In the genomic region with DNA sequence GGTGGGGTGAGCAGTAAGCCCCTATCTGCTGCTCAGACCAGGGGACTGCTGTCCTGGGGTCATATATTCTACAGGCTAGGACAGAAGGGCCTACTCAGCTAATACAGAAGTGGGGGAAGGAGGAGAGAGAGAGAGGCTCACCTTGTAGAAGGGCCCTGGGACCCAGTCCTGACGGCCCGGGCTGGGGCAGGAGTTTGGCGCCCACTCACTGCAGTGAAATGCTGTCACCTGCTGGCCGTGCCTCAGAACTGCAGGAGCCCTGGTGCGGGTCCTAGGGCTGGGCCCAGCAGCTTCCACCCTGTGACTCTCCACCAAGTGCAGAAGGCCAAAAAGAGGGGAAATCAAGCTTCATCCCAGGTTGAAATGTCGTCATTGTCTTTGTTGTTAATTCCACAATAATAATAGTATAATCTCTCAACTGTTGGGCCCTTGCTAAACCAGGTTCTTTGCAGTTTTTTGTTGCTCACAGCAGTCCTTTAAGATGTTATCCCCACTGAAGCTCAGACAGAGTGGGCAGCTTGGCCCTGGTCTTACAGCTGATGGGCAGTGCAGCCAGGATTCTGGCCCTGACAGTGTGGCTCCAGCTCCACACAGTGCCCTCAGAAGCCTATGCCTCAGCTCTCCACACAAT, we compare ENCODE assay signal across 8 cellular contexts. TPM values are rescaled to one million over a fixed set of nuclear protein-coding genes. Genes with fewer than 3 reads are reported as not detected.
DNase-seq lines count a peak whose midpoint lies in the region; ATAC-seq, FAIRE-seq and TF ChIP-seq lines count a peak whose summit lies in the region.

No MANE protein-coding gene starts in this region.

- DNase-seq in HTR-8/SVneo (ENCODE audit: insufficient read length, low spot score): peak; percentile 86
- DNase-seq in RPMI7951 (ENCODE audit: low read depth): peak; percentile 29
- peak; percentile 17 for DNase-seq in activated effector memory CD4-positive, alpha-beta T cell treated with Interleukin-2 at 50 U/mL for 16 hours
- peak in 1 of 2 donors; percentile 37 for DNase-seq in foreskin keratinocyte
- peak; percentile 99 for DNase-seq in osteoblast (ENCODE audit: insufficient read length, low spot score, missing footprints)
- DNase-seq in thyroid gland: peak; percentile 60 to 63

- H3K4me2 ChIP-seq in osteoblast (ENCODE audit: insufficient read depth, low read length): no peak overlapping the region

- no peak for FAIRE-seq in HTR-8/SVneo (lab: Jason Lieb, UNC)

- peak; percentile 71 for ATAC-seq in foreskin keratinocyte
- no peak for ATAC-seq in HG02759 (IDR thresholded peaks at IDR 0.05; ENCODE audit: unreplicated experiment)

- no peaks in the 10 kb centered on the region for H3K9me3 ChIP-seq in osteoblast (ENCODE audit: low read depth, low read length)
- H3K9me3 ChIP-seq in thyroid gland: no peaks in the 10 kb centered on the region

- intact Hi-C loops in thyroid gland (cut with DNase I): loop anchor here (10.0 kb wide), 1 partner anchor 623 kb away; no protein-coding TSS in a partner anchor

- H3K4me3 ChIP-seq in osteoblast (ENCODE audit: insufficient read depth, low read length): no peak overlapping the region
- H3K4me3 ChIP-seq in thyroid gland (replicated peaks in 1 of 3): no peak overlapping the region

- H3K27me3 ChIP-seq in foreskin keratinocyte (peaks cover 15% of the 10 kb centered on the region), osteoblast (ENCODE audit: insufficient read depth, low read length) (peaks cover 54% of the 10 kb centered on the region), thyroid gland (no peaks in the 10 kb centered on the region)

- H3K79me2 ChIP-seq in osteoblast (ENCODE audit: insufficient read depth, low read length): no peaks in the 10 kb centered on the region

- whole genome bisulfite sequencing in thyroid gland, 2 donors: 1 to 3% methylated on average over 6 of the region's 6 CpGs

- H3K4me1 ChIP-seq in foreskin keratinocyte (no peaks in the 10 kb centered on the region), osteoblast (ENCODE audit: insufficient read depth, low read length) (no peaks in the 10 kb centered on the region), thyroid gland (no peaks in the 10 kb centered on the region)

- H3K27ac ChIP-seq in foreskin keratinocyte (no peak overlapping the region), osteoblast (ENCODE audit: low read depth, low read length) (no peak overlapping the region), thyroid gland (no peak overlapping the region)

- TF ChIP-seq CTCF in GM12872 (IDR thresholded peaks at IDR 0.05; ENCODE audit: insufficient read depth, low read depth, low read length) (peak; percentile 100), foreskin keratinocyte (conservative IDR thresholded peaks at IDR 0.05) (peak; percentile 99), osteoblast (IDR thresholded peaks at IDR 0.05; ENCODE audit: extremely low read depth, low read depth, low read length) (peak; percentile 98), thyroid gland (IDR thresholded peaks at IDR 0.05) (peak; percentile 95 to 99 (median 96))

- no peaks in the 10 kb centered on the region for H4K20me1 ChIP-seq in osteoblast (ENCODE audit: insufficient read depth, low read length)

- no peak for TF ChIP-seq POLR2A in thyroid gland (IDR thresholded peaks at IDR 0.05)

- no peaks in the 10 kb centered on the region for H3K36me3 ChIP-seq in osteoblast (ENCODE audit: insufficient read depth, low read length)
- H3K36me3 ChIP-seq in thyroid gland: no peaks in the 10 kb centered on the region

- no peak overlapping the region for H2AFZ ChIP-seq in osteoblast (ENCODE audit: low read length)

RNA-seq across cellular contexts. Expression of a gene that starts 29.6 kb away (rescaled TPM):
- not detected in 2 replicates for total RNA-seq in RPMI7951 (2014; rRNA removed; shearing (Covaris generic))
- total RNA-seq in foreskin keratinocyte: 177 and 190 TPM in 2 replicates
- polyA plus RNA-seq in foreskin keratinocyte: 211 and 233 TPM in 2 replicates
- under 0.01 and 0.36 TPM in 2 replicates for total RNA-seq in osteoblast
- total RNA-seq in thyroid gland: 1 to 10 TPM in 3 of 4 donors, not detected in 1; 1.4 to 3.7 (median 1.6) TPM

Comparison
In these comparisons a context has a peak if more than half of its experiments do, and no peak if none do; other contexts are left out.
1. RNA of a gene that starts 29.6 kb away (total RNA-seq): 177 to 190 TPM in foreskin keratinocyte; 1.4 to 3.7 TPM in thyroid gland, under 0.01 to 0.36 TPM in osteoblast and not detected in RPMI7951; every median in the first group is over 10 times any median in the second.
2. Peak in every context shown above with its lines, with median percentiles within 50 percentile points of each other: CTCF ChIP-seq.